In the genomic region with DNA sequence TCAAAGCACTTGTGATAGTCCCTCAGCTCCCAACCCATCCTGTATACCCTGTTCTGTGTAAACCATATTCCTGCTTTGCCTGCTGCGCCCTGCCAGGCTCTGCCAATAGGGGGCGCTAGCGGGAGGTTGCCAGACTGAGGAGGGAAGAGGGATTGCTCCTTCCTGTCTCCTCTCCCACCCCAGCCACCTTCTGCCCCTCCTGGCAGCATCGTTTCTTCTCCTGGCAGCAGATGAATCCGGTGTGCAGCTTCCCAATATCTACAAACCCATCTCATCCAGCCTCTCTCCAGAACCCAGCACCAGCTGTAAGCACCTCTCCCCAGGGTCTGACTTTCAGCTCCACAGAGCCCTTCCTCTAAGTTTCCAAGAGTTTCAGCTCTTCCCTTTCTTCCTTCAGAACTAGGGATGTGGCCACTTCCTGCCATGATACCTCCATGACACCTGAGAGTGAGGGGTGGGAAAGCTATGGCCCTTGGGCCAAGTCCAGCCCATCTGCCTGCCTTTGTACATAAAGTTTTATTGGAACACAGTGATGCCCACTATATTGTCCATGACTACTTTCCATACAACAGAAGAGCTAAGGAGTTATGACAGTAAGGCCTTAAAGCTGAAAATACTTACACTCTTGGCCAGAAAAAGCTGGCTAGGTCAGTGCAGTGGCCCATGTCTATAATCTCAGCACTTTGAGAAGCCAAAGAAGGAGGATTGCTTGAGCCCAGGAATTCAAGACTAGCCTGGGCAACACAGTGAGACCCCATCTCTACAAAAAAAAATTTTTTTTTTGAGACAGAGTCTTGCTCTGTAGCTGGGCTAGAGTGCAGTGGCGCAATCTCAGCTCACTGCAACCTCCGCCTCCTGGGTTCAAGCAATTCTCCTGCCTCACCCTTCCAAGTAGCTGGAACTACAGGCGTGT, we compare ENCODE assay signal across 7 cellular contexts. TPM values are rescaled to one million over a fixed set of nuclear protein-coding genes. Genes with fewer than 3 reads are reported as not detected.
DNase-seq lines count a peak whose midpoint lies in the region; ATAC-seq, FAIRE-seq and TF ChIP-seq lines count a peak whose summit lies in the region.

No MANE protein-coding gene starts in this region.

- H3K36me3 ChIP-seq in smooth muscle cell (ENCODE audit: low read depth) (no peaks in the 10 kb centered on the region), stomach (no peaks in the 10 kb centered on the region)

- H3K4me3 ChIP-seq in cardiac fibroblast (replicated peaks in 1 of 2; ENCODE audit: low read depth in 2 of 2, low read length in 2 of 2) = no peak overlapping the region
- no peak overlapping the region for H3K4me3 ChIP-seq in smooth muscle cell
- H3K4me3 ChIP-seq in stomach = no peak overlapping the region

- 53% methylated on average over 8 of the region's 8 CpGs for WGBS in smooth muscle cell (ENCODE audit: low lambda C conversion rate)
- 53 to 61% (median 56%) methylated on average over 8 of the region's 8 CpGs for WGBS in stomach, 5 donors

- no peak overlapping the region for H3K27ac ChIP-seq in smooth muscle cell (ENCODE audit: low read depth)
- H3K27ac ChIP-seq in stomach = no peak overlapping the region

- H2AFZ ChIP-seq in smooth muscle cell (ENCODE audit: low read depth) = no peak overlapping the region

- no peak for ATAC-seq in HG02642 (IDR thresholded peaks at IDR 0.05; ENCODE audit: poor library complexity, unreplicated experiment)
- no peak for ATAC-seq in GM18511 (IDR thresholded peaks at IDR 0.05; ENCODE audit: unreplicated experiment)

- H3K9ac ChIP-seq in smooth muscle cell (ENCODE audit: low read depth) = no peak overlapping the region

- no peak for DNase-seq in GM19239 (ENCODE audit: insufficient read length, low spot score)
- DNase-seq in NCI-H748 (lab: John Stamatoyannopoulos, UW; ENCODE audit: unreplicated experiment) = peak; percentile 60
- DNase-seq in cardiac fibroblast (ENCODE audit: low read depth in 2 of 2) = no peak
- no peak for DNase-seq in smooth muscle cell (lab: John Stamatoyannopoulos, UW; ENCODE audit: unreplicated experiment)
- no peak for DNase-seq in stomach

- intact Hi-C loops in stomach (cut with DNase I; ENCODE audit: low total_unique reads) = no loop called here

- no peaks in the 10 kb centered on the region for H4K20me1 ChIP-seq in smooth muscle cell (ENCODE audit: low read depth)

- H3K9me3 ChIP-seq in smooth muscle cell (replicated peaks; ENCODE audit: low read depth) (no peaks in the 10 kb centered on the region), stomach (no peaks in the 10 kb centered on the region)

- H3K27me3 ChIP-seq in smooth muscle cell (ENCODE audit: low read depth) (no peaks in the 10 kb centered on the region), stomach (peaks cover 0 to 12% (median 6%) of the 10 kb centered on the region in 3 donors)

- no peak for TF ChIP-seq EP300 in stomach (IDR thresholded peaks at IDR 0.05)

- peak; percentile 33 for FAIRE-seq in GM19239 (lab: Jason Lieb, UNC)

- no peak overlapping the region for H3K4me2 ChIP-seq in smooth muscle cell

- TF ChIP-seq CTCF in cardiac fibroblast (IDR thresholded peaks at IDR 0.05; ENCODE audit: low read depth, low read length) (peak; percentile 65), smooth muscle cell (IDR thresholded peaks at IDR 0.05; ENCODE audit: borderline replicate concordance, insufficient read depth, poor library complexity, severe bottlenecking) (peak; percentile 51), stomach (IDR thresholded peaks at IDR 0.05) (no peak)

- no peaks in the 10 kb centered on the region for H3K79me2 ChIP-seq in smooth muscle cell (ENCODE audit: low read depth)

- no peaks in the 10 kb centered on the region for H3K4me1 ChIP-seq in smooth muscle cell (ENCODE audit: low read depth)
- peaks cover 0 to 27% (median 8%) of the 10 kb centered on the region in 4 donors for H3K4me1 ChIP-seq in stomach

- TF ChIP-seq POLR2A in stomach (IDR thresholded peaks at IDR 0.05) = no peak

- no peaks in the 10 kb centered on the region for H3F3A ChIP-seq in smooth muscle cell (ENCODE audit: low read depth)

RNA-seq across cellular contexts. Expression of a gene that starts 34.5 kb away (rescaled TPM):
- total RNA-seq in smooth muscle cell (not detected in 2 replicates), stomach (under 1 TPM in 1 of 5 donors, not detected in 4; 0.29 TPM)
- polyA plus RNA-seq in smooth muscle cell (not detected in 2 replicates), stomach (under 1 TPM in 2 of 3 donors, not detected in 1; 0.12 to 0.45 TPM)

RNA-seq across cellular contexts. Expression of a gene that starts 41.4 kb away (rescaled TPM):
- 0.58 and 2.0 TPM in 2 replicates for total RNA-seq in smooth muscle cell
- 0.67 and 1.9 TPM in 2 replicates for polyA plus RNA-seq in smooth muscle cell
- 10 to 100 TPM in 2 of 5 donors, 1 to 10 TPM in 3; 2.2 to 74.1 (median 8.3) TPM for total RNA-seq in stomach
- polyA plus RNA-seq in stomach = 1 to 10 TPM in 2 of 3 donors, under 1 TPM in 1; 0.92 to 3.1 (median 1.1) TPM

RNA-seq across cellular contexts. Expression of a gene that starts 47.4 kb away (rescaled TPM):
- 8.9 and 13.6 TPM in 2 replicates for total RNA-seq in smooth muscle cell
- 20.5 and 22.9 TPM in 2 replicates for polyA plus RNA-seq in smooth muscle cell
- 10 to 100 TPM in 2 of 5 donors, 1 to 10 TPM in 3; 4.6 to 17.0 (median 8.8) TPM for total RNA-seq in stomach
- polyA plus RNA-seq in stomach = 1 to 10 TPM; 5.5 to 5.7 (median 5.5) TPM

Comparison
In these comparisons a context has a peak if more than half of its experiments do, and no peak if none do; other contexts are left out.
1. CTCF ChIP-seq: peak in cardiac fibroblast (single experiment) and smooth muscle cell (single experiment); none in stomach (0 of 7).